In the genomic region with DNA sequence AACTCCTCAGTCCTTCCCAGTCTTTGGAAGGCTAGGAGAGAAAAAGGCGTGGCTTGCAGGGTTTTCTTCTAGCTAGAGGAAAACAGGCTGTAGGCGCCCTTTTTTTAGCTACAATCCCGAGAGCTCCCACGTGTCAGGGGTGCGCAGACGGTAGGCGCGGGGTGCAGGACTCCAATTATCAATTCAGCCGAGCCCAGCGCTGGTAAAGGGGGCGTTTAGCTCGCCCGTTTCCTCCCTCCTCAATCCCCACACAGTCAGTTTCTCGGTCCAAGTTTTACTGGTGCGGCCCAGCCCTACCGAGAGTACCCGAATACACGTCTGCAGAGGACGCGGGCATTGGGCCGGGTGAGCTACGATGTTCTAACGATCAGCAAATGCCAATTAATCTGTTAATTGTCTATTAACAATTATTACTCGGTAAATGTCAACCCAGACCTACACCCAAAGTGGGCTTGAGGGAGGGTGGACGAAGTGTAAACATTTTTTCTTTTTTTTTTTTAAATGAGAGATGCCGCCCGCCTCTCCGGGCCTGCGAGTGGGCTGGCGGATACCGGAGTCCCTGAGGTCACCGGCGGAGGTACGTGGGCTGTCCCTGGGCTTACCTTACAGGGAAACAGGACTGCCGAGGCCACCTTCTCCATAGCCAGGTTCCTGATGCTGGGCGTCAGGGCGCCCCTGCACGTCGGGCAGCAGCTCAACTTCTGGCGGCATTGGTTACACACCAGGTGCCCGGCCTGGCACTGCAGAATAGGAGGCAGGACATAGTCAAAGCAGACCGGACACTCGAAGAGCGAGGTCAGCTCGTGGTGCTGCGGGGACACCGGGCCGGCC, we compare ENCODE assay signal across 8 cellular contexts. TPM values are rescaled to one million over a fixed set of nuclear protein-coding genes. Genes with fewer than 3 reads are reported as not detected.
DNase-seq lines count a peak whose midpoint lies in the region; ATAC-seq, FAIRE-seq and TF ChIP-seq lines count a peak whose summit lies in the region.

No MANE protein-coding gene starts in this region.

- no peak for FAIRE-seq in urothelium cell line (lab: Jason Lieb, UNC)

- H3K27me3 ChIP-seq in H7 (ENCODE audit: control insufficient read depth, insufficient read depth, low read length), result peaks cover 6% of the 10 kb centered on the region

- H3K27ac Mint-ChIP-seq in nephron, result peak overlapping the region; percentile 86 to 94 (median 88)

- no peaks in the 10 kb centered on the region for H3K36me3 ChIP-seq in H7 (replicated peaks; ENCODE audit: control insufficient read depth, insufficient read depth, low read length)

- H3K4me3 ChIP-seq in H7 (ENCODE audit: insufficient read depth, low read depth, low read length) (peak overlapping the region; percentile 67), foreskin fibroblast (ENCODE audit: low read depth in 1 of 2, low read length in 2 of 2) (peak overlapping the region; percentile 75 to 91)

- peak; percentile 75 for DNase-seq in ACHN
- DNase-seq in H7, result peak; percentile 62
- DNase-seq in NCI-H774 (lab: John Stamatoyannopoulos, UW), result peak; percentile 33
- peak; percentile 3 to 10 (median 4) for DNase-seq in activated naive CD4-positive, alpha-beta T cell (lab: John Stamatoyannopoulos, UW)
- DNase-seq in foreskin fibroblast, result peak; percentile 46 to 77
- peak; percentile 29 for DNase-seq in urothelium cell line (ENCODE audit: low spot score)

- H3K36me3 Mint-ChIP-seq in nephron (ENCODE audit: low read depth), result peaks cover 7% of the 10 kb centered on the region

- peaks cover 33% of the 10 kb centered on the region for H3K4me1 Mint-ChIP-seq in nephron

- ATAC-seq in HG03457 (IDR thresholded peaks at IDR 0.05; ENCODE audit: unreplicated experiment), result no peak

- peak overlapping the region; percentile 94 to 97 (median 97) for H3K4me3 Mint-ChIP-seq in nephron

- no peaks in the 10 kb centered on the region for H3K9me3 Mint-ChIP-seq in nephron

- no peak for TF ChIP-seq CTCF in foreskin fibroblast (IDR thresholded peaks at IDR 0.05; ENCODE audit: low read depth, low read length)
- TF ChIP-seq CTCF in nephron (IDR thresholded peaks at IDR 0.05; ENCODE audit: unreplicated experiment in 3 of 3), result no peak

- in situ Hi-C loops in ACHN (cut with HindIII; ENCODE audit: low pct_ligation_motif_present, low pct_unique_long_range_greater_than_20kb, low sequenced_read_pairs), result no loop called here

- peaks cover 4% of the 10 kb centered on the region for H3K27me3 Mint-ChIP-seq in nephron (ENCODE audit: low read depth)

RNA-seq across cellular contexts. Expression of gene SIAH2, which starts 0.9 kb away (rescaled TPM):
- 35.8 and 54.8 TPM in 2 replicates for total RNA-seq in H7 (2014; rRNA removed; shearing (Covaris generic))

RNA-seq across cellular contexts. Expression of gene ERICH6, which starts 58.3 kb away (rescaled TPM):
- 0.17 TPM in 1 of 2 replicates, not detected in the other for total RNA-seq in H7 (2014; rRNA removed; shearing (Covaris generic))

Comparison
In these comparisons a context has a peak if more than half of its experiments do, and no peak if none do; other contexts are left out.
1. DNase-seq: peak in every context shown above with its lines; median percentile 75 in ACHN; 62 in H7; 62 in foreskin fibroblast; 33 in NCI-H774; 29 in urothelium cell line; 4 in activated naive CD4-positive, alpha-beta T cell.